Comparison of ENCODE assay signal across 8 cellular contexts in the genomic region with DNA sequence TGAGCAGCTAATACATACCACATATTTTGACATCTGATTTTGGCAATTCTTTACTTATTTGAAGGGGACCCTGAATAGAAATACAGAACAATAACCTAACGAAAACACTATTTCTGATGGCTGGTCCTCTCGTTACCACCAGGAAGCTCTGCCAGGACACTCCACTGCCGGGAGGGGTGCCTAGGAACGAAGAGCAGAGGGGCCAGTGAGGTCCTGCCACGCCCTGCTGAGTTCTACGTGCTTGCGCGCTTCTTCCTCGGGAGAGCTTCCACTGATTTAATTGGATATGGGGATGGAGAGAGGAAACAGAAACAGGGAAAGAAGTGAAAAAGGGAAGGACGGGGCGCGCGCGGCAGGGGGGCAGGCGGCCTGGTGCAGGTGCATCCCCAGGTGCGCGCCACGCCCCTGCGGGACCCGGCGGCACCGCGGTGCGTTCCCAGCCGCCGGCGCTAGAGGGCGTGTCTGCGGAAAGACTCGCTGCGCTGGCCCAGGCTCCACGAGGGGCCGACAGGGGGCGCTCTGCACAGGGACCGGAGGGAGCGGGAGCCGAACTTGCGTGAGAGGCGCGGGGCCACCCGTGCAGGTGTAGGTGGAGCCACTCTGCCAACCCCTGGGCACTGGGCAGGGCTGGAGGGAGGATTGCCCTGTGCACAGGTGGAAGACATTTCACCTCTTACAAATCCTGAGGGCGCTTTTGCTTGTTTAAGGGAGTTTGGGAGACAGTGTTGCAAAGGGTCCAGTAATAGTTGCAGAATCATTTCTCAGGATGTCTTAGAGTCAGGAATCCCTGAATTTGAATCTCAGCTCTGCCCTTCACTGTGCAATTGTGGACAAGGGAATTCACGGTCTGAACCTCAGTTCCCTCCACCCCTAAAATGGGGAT.
DNase-seq lines count a peak whose midpoint lies in the region; ATAC-seq and TF ChIP-seq lines count a peak whose summit lies in the region.

No MANE protein-coding gene starts in this region.

- no peak overlapping the region for H3K27ac ChIP-seq in suprapubic skin

- no peaks in the 10 kb centered on the region for H3K36me3 Mint-ChIP-seq in activated CD4-positive, alpha-beta T cell treated with anti-CD3 and anti-CD28 coated beads, Interleukin-2, amount 10 ng/mL, durations not matched to agents 24 days and 14 days (ENCODE audit: low read depth)
- H3K36me3 Mint-ChIP-seq in natural killer cell: no peaks in the 10 kb centered on the region

- H3K9me3 ChIP-seq in suprapubic skin: no peaks in the 10 kb centered on the region

- intact Hi-C loops in activated CD4-positive, alpha-beta T cell treated with anti-CD3 and anti-CD28 coated beads, Interleukin-2, amount 10 ng/mL, durations not matched to agents 24 days and 14 days (cut with micrococcal nuclease): loop anchor here (2.0 kb wide), 1 partner anchor 396 kb away; no protein-coding TSS in a partner anchor
- intact Hi-C loops in natural killer cell (cut with micrococcal nuclease): no loop called here

- peaks cover 9% of the 10 kb centered on the region for H3K4me1 Mint-ChIP-seq in activated CD4-positive, alpha-beta T cell treated with anti-CD3 and anti-CD28 coated beads, Interleukin-2, amount 10 ng/mL, durations not matched to agents 24 days and 14 days
- peaks cover 7 to 8% of the 10 kb centered on the region in 2 donors for H3K4me1 Mint-ChIP-seq in natural killer cell

- no peak for TF ChIP-seq EP300 in suprapubic skin (IDR thresholded peaks at IDR 0.05)

- no peaks in the 10 kb centered on the region for H3K36me3 ChIP-seq in suprapubic skin

- no peak overlapping the region for H3K4me3 ChIP-seq in suprapubic skin

- H3K9me3 Mint-ChIP-seq in activated CD4-positive, alpha-beta T cell treated with anti-CD3 and anti-CD28 coated beads, Interleukin-2, amount 10 ng/mL, durations not matched to agents 24 days and 14 days: no peaks in the 10 kb centered on the region
- H3K9me3 Mint-ChIP-seq in natural killer cell: no peaks in the 10 kb centered on the region

- TF ChIP-seq CTCF in natural killer cell (IDR thresholded peaks at IDR 0.05): peak; percentile 72
- peak; percentile 5 to 88 for TF ChIP-seq CTCF in suprapubic skin (IDR thresholded peaks at IDR 0.05)

- no peak overlapping the region for H3K4me3 Mint-ChIP-seq in activated CD4-positive, alpha-beta T cell treated with anti-CD3 and anti-CD28 coated beads, Interleukin-2, amount 10 ng/mL, durations not matched to agents 24 days and 14 days
- no peak overlapping the region for H3K4me3 Mint-ChIP-seq in natural killer cell

- no peak for TF ChIP-seq POLR2A in suprapubic skin (IDR thresholded peaks at IDR 0.05)

- 18% methylated on average over 39 of the region's 43 CpGs for WGBS in suprapubic skin

- no peaks in the 10 kb centered on the region for H3K27me3 Mint-ChIP-seq in activated CD4-positive, alpha-beta T cell treated with anti-CD3 and anti-CD28 coated beads, Interleukin-2, amount 10 ng/mL, durations not matched to agents 24 days and 14 days
- H3K27me3 Mint-ChIP-seq in natural killer cell (ENCODE audit: low read depth in 2 of 2): peaks cover 0 to 2% of the 10 kb centered on the region in 2 donors

- peak; percentile 93 for DNase-seq in activated CD4-positive, alpha-beta T cell treated with anti-CD3 and anti-CD28 coated beads, Interleukin-2, amount 10 ng/mL, durations not matched to agents 24 days and 14 days
- DNase-seq in ecto neural progenitor cell (ENCODE audit: low spot score) (peak; percentile 91), natural killer cell (peak; percentile 33), suprapubic skin (ENCODE audit: low spot score in 2 of 2) (no peak), MV-4-11 (lab: John Stamatoyannopoulos, UW) (no peak)

- peak; percentile 51 for ATAC-seq in GM18858 (IDR thresholded peaks at IDR 0.05; ENCODE audit: unreplicated experiment)
- ATAC-seq in HG03175 (IDR thresholded peaks at IDR 0.05; ENCODE audit: unreplicated experiment): peak; percentile 58
- ATAC-seq in natural killer cell: peak; percentile 64 to 78 (median 76)
- ATAC-seq in HG03442 (IDR thresholded peaks at IDR 0.05; ENCODE audit: unreplicated experiment): no peak

- H3K4me1 ChIP-seq in suprapubic skin: no peaks in the 10 kb centered on the region

- peaks cover 15% of the 10 kb centered on the region for H3K27me3 ChIP-seq in suprapubic skin

- no peak overlapping the region for H3K27ac Mint-ChIP-seq in activated CD4-positive, alpha-beta T cell treated with anti-CD3 and anti-CD28 coated beads, Interleukin-2, amount 10 ng/mL, durations not matched to agents 24 days and 14 days
- no peak overlapping the region for H3K27ac Mint-ChIP-seq in natural killer cell

Comparison
In these comparisons a context has a peak if more than half of its experiments do, and no peak if none do; other contexts are left out.
1. DNase-seq: peak in activated CD4-positive, alpha-beta T cell treated with anti-CD3 and anti-CD28 coated beads, Interleukin-2, amount 10 ng/mL, durations not matched to agents 24 days and 14 days (single experiment), ecto neural progenitor cell (single experiment) and natural killer cell (single experiment); none in suprapubic skin (0 of 2) and MV-4-11 (single experiment).